8 cellular contexts compared by ENCODE assay signal in the genomic region with DNA sequence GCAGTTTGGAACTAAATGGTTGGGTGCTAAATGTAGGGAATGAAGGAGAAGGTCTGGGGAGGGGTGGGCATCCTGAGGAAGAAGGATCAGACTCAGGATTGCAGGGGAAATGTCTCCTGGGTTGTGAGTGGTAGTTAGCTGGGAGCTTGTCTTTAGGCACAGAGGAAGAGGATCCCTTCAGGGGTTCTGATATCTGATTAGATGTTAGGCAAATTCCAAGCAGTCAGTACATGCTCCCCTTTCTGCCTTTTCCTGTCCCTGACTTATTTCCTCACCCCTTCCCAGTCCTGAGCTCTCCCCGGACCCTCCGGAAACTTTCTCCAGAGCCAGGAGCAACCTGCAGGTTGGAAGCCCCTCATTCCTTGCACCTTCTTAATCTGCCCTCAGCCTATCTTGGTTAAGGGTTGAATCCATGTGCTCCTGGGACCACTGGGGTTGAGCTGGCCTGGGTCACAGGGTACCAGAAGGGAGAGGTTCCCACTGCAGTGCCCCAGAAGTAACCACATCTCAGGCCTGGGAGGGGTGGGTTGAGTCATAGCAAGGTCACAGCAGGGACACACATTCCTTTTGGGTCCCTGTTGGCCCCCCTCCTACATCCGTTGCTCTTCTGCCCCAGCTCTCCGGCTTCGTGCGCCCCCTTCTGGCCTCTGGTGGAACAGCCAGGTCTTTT. TPM values are rescaled to one million over a fixed set of nuclear protein-coding genes. Genes with fewer than 3 reads are reported as not detected.
DNase-seq lines count a peak whose midpoint lies in the region; ATAC-seq, FAIRE-seq and TF ChIP-seq lines count a peak whose summit lies in the region.

No MANE protein-coding gene starts in this region.

- H3K4me2 ChIP-seq in Karpas-422 (ENCODE audit: low read depth, low read length, poor library complexity, severe bottlenecking), result no peak overlapping the region
- peak overlapping the region; percentile 68 for H3K4me2 ChIP-seq in fibroblast of lung (ENCODE audit: extremely low read depth, insufficient read depth, low read length)

- H3K27me3 Mint-ChIP-seq in activated T-cell treated with anti-CD3 and anti-CD28 coated beads, Interleukin-2, amount 50 U/mL, for 72 hours (ENCODE audit: low read depth), result peaks cover 15% of the 10 kb centered on the region
- H3K27me3 Mint-ChIP-seq in naive thymus-derived CD8-positive, alpha-beta T cell, result peaks cover 0 to 1% (median 0%) of the 10 kb centered on the region in 5 donors

- no peak overlapping the region for H3K27ac ChIP-seq in Karpas-422 (ENCODE audit: low read length)
- H3K27ac ChIP-seq in fibroblast of lung (ENCODE audit: insufficient read depth, low read length), result peak overlapping the region; percentile 96

- H3K9ac ChIP-seq in Karpas-422 (ENCODE audit: low read length) (no peak overlapping the region), fibroblast of lung (ENCODE audit: insufficient read depth, low read length) (peak overlapping the region; percentile 73)

- ATAC-seq in activated T-cell treated with anti-CD3 and anti-CD28 coated beads, Interleukin-2, amount 50 U/mL, for 72 hours (replicated peaks in 1 of 2), result peak; percentile 59 to 69
- ATAC-seq in naive thymus-derived CD8-positive, alpha-beta T cell, result peak; percentile 33 to 39
- ATAC-seq in HG03520 (IDR thresholded peaks at IDR 0.05; ENCODE audit: unreplicated experiment), result no peak

- no peak overlapping the region for H3K27ac Mint-ChIP-seq in activated T-cell treated with anti-CD3 and anti-CD28 coated beads, Interleukin-2, amount 50 U/mL, for 72 hours
- H3K27ac Mint-ChIP-seq in naive thymus-derived CD8-positive, alpha-beta T cell, result peak overlapping the region; percentile 56 to 93 (median 82)

- H3K4me3 Mint-ChIP-seq in activated T-cell treated with anti-CD3 and anti-CD28 coated beads, Interleukin-2, amount 50 U/mL, for 72 hours, result peak overlapping the region; percentile 84 to 92
- peak overlapping the region; percentile 79 to 91 (median 86) for H3K4me3 Mint-ChIP-seq in naive thymus-derived CD8-positive, alpha-beta T cell

- H3K36me3 Mint-ChIP-seq in activated T-cell treated with anti-CD3 and anti-CD28 coated beads, Interleukin-2, amount 50 U/mL, for 72 hours (ENCODE audit: insufficient read depth in 2 of 2), result no peaks in the 10 kb centered on the region
- H3K36me3 Mint-ChIP-seq in naive thymus-derived CD8-positive, alpha-beta T cell, result peaks cover 0 to 2% (median 0%) of the 10 kb centered on the region in 3 donors

- POLR2A ChIA-PET in naive thymus-derived CD8-positive, alpha-beta T cell (lab: Charles Lee), result interaction anchor here (0.5 to 4.9 kb wide), 9 partner anchors 20 to 140 kb away, joined by 3 to 58 read pairs (median 5); a partner anchor contains a TSS

- DNase-seq in DMS114 treated with DMSO at 0.1 percent for 48 hours (lab: John Stamatoyannopoulos, UW; ENCODE audit: unreplicated experiment) (peak; percentile 51), Karpas-422 (peak; percentile 92), RCC 7860 (ENCODE audit: low spot score) (peak; percentile 92), fibroblast of lung (ENCODE audit: low read depth in 2 of 2) (peak; percentile 96 to 98)
- DNase-seq in activated T-cell treated with anti-CD3 and anti-CD28 coated beads, Interleukin-2, amount 50 U/mL, for 72 hours, result peak; percentile 91 to 92
- DNase-seq in naive thymus-derived CD8-positive, alpha-beta T cell, result peak; percentile 77 to 93 (median 86)
- peak; percentile 77 to 88 for DNase-seq in stimulated activated CD8-positive, alpha-beta memory T cell treated with anti-CD3 and anti-CD28 coated beads, Interleukin-7, amount 100 ng/mL, for 48 hours (ENCODE audit: extremely low read depth in 1 of 2, low read depth in 1 of 2)

- H2AFZ ChIP-seq in Karpas-422 (ENCODE audit: low read length) (no peak overlapping the region), fibroblast of lung (ENCODE audit: low read length) (no peak overlapping the region)

- H3K27me3 ChIP-seq in Karpas-422 (ENCODE audit: low read length) (0 out of 2 replicates have a peak, but pooled peaks cover 3% of the 10 kb centered on the region), fibroblast of lung (ENCODE audit: control insufficient read depth, insufficient read depth, low read length) (no peaks in the 10 kb centered on the region)

- peaks cover 51% of the 10 kb centered on the region for H3K4me1 Mint-ChIP-seq in activated T-cell treated with anti-CD3 and anti-CD28 coated beads, Interleukin-2, amount 50 U/mL, for 72 hours (ENCODE audit: low read depth)
- peaks cover 39 to 62% (median 58%) of the 10 kb centered on the region in 4 donors for H3K4me1 Mint-ChIP-seq in naive thymus-derived CD8-positive, alpha-beta T cell

- peaks cover 26% of the 10 kb centered on the region for H3K4me1 ChIP-seq in Karpas-422 (ENCODE audit: low read length)
- peaks cover 11% of the 10 kb centered on the region for H3K4me1 ChIP-seq in fibroblast of lung (ENCODE audit: control insufficient read depth, extremely low read depth, insufficient read depth, low read length)

- H3K36me3 ChIP-seq in Karpas-422 (ENCODE audit: insufficient read depth, low read length), result no peaks in the 10 kb centered on the region
- H3K36me3 ChIP-seq in fibroblast of lung (ENCODE audit: control insufficient read depth, insufficient read depth, low read length), result peaks cover 8% of the 10 kb centered on the region

- no peaks in the 10 kb centered on the region for H3K9me2 ChIP-seq in Karpas-422 (replicated peaks; ENCODE audit: insufficient read depth, low read length)

- no peak for FAIRE-seq in RCC 7860 (lab: Jason Lieb, UNC)

- H3K79me2 ChIP-seq in Karpas-422 (ENCODE audit: low read length) (no peaks in the 10 kb centered on the region), fibroblast of lung (ENCODE audit: control insufficient read depth, insufficient read depth, low read length) (peaks cover 3% of the 10 kb centered on the region)

- H3K9me3 Mint-ChIP-seq in activated T-cell treated with anti-CD3 and anti-CD28 coated beads, Interleukin-2, amount 50 U/mL, for 72 hours, result no peaks in the 10 kb centered on the region
- no peaks in the 10 kb centered on the region for H3K9me3 Mint-ChIP-seq in naive thymus-derived CD8-positive, alpha-beta T cell

- peak; percentile 96 to 97 for TF ChIP-seq CTCF in fibroblast of lung (conservative IDR thresholded peaks at IDR 0.05 in 1 of 2, IDR thresholded peaks at IDR 0.05 in 1 of 2; ENCODE audit: low read depth in 1 of 2, low read length in 2 of 2)

- H3K9me3 ChIP-seq in Karpas-422 (ENCODE audit: low read length) (no peaks in the 10 kb centered on the region), fibroblast of lung (ENCODE audit: control insufficient read depth, insufficient read depth, low read depth, low read length) (no peaks in the 10 kb centered on the region)

- H4K20me1 ChIP-seq in Karpas-422 (ENCODE audit: insufficient read depth, low read depth, low read length) (no peaks in the 10 kb centered on the region), fibroblast of lung (ENCODE audit: control insufficient read depth, extremely low read depth, insufficient read depth, low read length) (no peaks in the 10 kb centered on the region)

- H3K4me3 ChIP-seq in Karpas-422 (ENCODE audit: low read length), result no peak overlapping the region
- peak overlapping the region; percentile 72 to 85 (median 77) for H3K4me3 ChIP-seq in fibroblast of lung (replicated peaks in 1 of 4; ENCODE audit: control extremely low read depth in 1 of 4, insufficient read depth in 1 of 4, low read depth in 3 of 4, low read length in 4 of 4)

RNA-seq across cellular contexts. Expression of a gene that starts 1.6 kb away (rescaled TPM):
- 0.54 TPM in 1 of 2 replicates, not detected in the other for total RNA-seq in Karpas-422 (2014; rRNA removed; shearing (Covaris generic); ENCODE audit: low replicate concordance)
- total RNA-seq in activated T-cell treated with anti-CD3 and anti-CD28 coated beads, Interleukin-2, amount 50 U/mL, for 72 hours, result 1 to 10 TPM; 5.7 to 9.2 TPM
- total RNA-seq in fibroblast of lung, result 592 and 973 TPM in 2 replicates
- polyA plus RNA-seq in fibroblast of lung, result 229 and 274 TPM in 2 replicates
- polyA plus RNA-seq in fibroblast of lung (2012), result 532 and 589 TPM in 2 replicates
- polyA minus RNA-seq in fibroblast of lung (ENCODE audit: low replicate concordance), result 359 and 701 TPM in 2 replicates
- under 1 TPM in 1 of 2 experiments, not detected in 1; 0.65 TPM for total RNA-seq in naive thymus-derived CD8-positive, alpha-beta T cell
- 10 to 100 TPM in 2 of 3 donors, 1 to 10 TPM in 1; 7.5 to 16.9 (median 16.9) TPM for polyA plus RNA-seq in naive thymus-derived CD8-positive, alpha-beta T cell

RNA-seq across cellular contexts. Expression of a gene that starts 4.2 kb away (rescaled TPM):
- total RNA-seq in Karpas-422 (2014; rRNA removed; shearing (Covaris generic); ENCODE audit: low replicate concordance), result not detected in 2 replicates
- 1 to 10 TPM; 2.2 to 7.9 TPM for total RNA-seq in activated T-cell treated with anti-CD3 and anti-CD28 coated beads, Interleukin-2, amount 50 U/mL, for 72 hours
- total RNA-seq in fibroblast of lung, result under 0.01 TPM in 1 of 2 replicates, not detected in the other
- 0.12 TPM in 1 of 2 replicates, not detected in the other for polyA plus RNA-seq in fibroblast of lung
- 0.06 and 0.31 TPM in 2 replicates for polyA plus RNA-seq in fibroblast of lung (2012)
- polyA minus RNA-seq in fibroblast of lung (ENCODE audit: low replicate concordance), result 1.7 TPM in 1 of 2 replicates, not detected in the other
- under 1 TPM; 0.42 to 0.80 TPM for total RNA-seq in naive thymus-derived CD8-positive, alpha-beta T cell
- under 1 TPM; 0.67 to 0.77 (median 0.71) TPM for polyA plus RNA-seq in naive thymus-derived CD8-positive, alpha-beta T cell

RNA-seq across cellular contexts. Expression of a gene that starts 19.9 kb away (rescaled TPM):
- total RNA-seq in Karpas-422 (2014; rRNA removed; shearing (Covaris generic); ENCODE audit: low replicate concordance), result 11.1 and 17.4 TPM in 2 replicates
- 10 to 100 TPM; 30.0 to 31.5 TPM for total RNA-seq in activated T-cell treated with anti-CD3 and anti-CD28 coated beads, Interleukin-2, amount 50 U/mL, for 72 hours
- 13.9 and 18.2 TPM in 2 replicates for total RNA-seq in fibroblast of lung
- polyA plus RNA-seq in fibroblast of lung, result 23.3 and 27.7 TPM in 2 replicates
- 25.7 and 33.1 TPM in 2 replicates for polyA plus RNA-seq in fibroblast of lung (2012)
- 67.2 and 104 TPM in 2 replicates for polyA minus RNA-seq in fibroblast of lung (ENCODE audit: low replicate concordance)
- total RNA-seq in naive thymus-derived CD8-positive, alpha-beta T cell, result 10 to 100 TPM; 47.8 to 50.0 TPM
- 10 to 100 TPM; 49.4 to 53.2 (median 51.7) TPM for polyA plus RNA-seq in naive thymus-derived CD8-positive, alpha-beta T cell

RNA-seq across cellular contexts. Expression of a gene that starts 49.3 kb away (rescaled TPM):
- 0.48 TPM in 1 of 2 replicates, not detected in the other for total RNA-seq in Karpas-422 (2014; rRNA removed; shearing (Covaris generic); ENCODE audit: low replicate concordance)
- 1 to 10 TPM; 1.5 to 2.6 TPM for total RNA-seq in activated T-cell treated with anti-CD3 and anti-CD28 coated beads, Interleukin-2, amount 50 U/mL, for 72 hours
- 52.4 and 60.6 TPM in 2 replicates for total RNA-seq in fibroblast of lung
- polyA plus RNA-seq in fibroblast of lung, result 35.3 and 45.5 TPM in 2 replicates
- polyA plus RNA-seq in fibroblast of lung (2012), result 52.3 and 54.6 TPM in 2 replicates
- 141 and 176 TPM in 2 replicates for polyA minus RNA-seq in fibroblast of lung (ENCODE audit: low replicate concordance)
- 1 to 10 TPM; 2.4 to 3.0 TPM for total RNA-seq in naive thymus-derived CD8-positive, alpha-beta T cell
- under 1 TPM in 2 of 3 donors, not detected in 1; 0.13 to 0.19 TPM for polyA plus RNA-seq in naive thymus-derived CD8-positive, alpha-beta T cell

Comparison
In these comparisons a context has a peak if more than half of its experiments do, and no peak if none do; other contexts are left out.
1. RNA of a gene that starts 1.6 kb away (total RNA-seq): 592 to 973 TPM in fibroblast of lung; 5.7 to 9.2 TPM in activated T-cell treated with anti-CD3 and anti-CD28 coated beads, Interleukin-2, amount 50 U/mL, for 72 hours, 0.65 TPM in naive thymus-derived CD8-positive, alpha-beta T cell and 0.54 TPM in Karpas-422; every median in the first group is over 10 times any median in the second.
2. Peak in every context shown above with its lines, with median percentiles within 50 percentile points of each other: DNase-seq.